37 cellular contexts compared by ENCODE assay signal in genomic region chr9:135482015-135482754, GRCh38. TPM values are rescaled to one million over a fixed set of nuclear protein-coding genes. Genes with fewer than 3 reads are reported as not detected.
DNase-seq lines count a peak whose midpoint lies in the region; ATAC-seq, FAIRE-seq and TF ChIP-seq lines count a peak whose summit lies in the region.
"Had no signal": no experiment of that assay in that cellular context is flagged by ENCODE, and none has a peak within 500 bp of the region (broad histone marks: within the 10 kb centered on the region; RNA-seq: fewer than 3 reads in every experiment).

No MANE protein-coding gene starts in this region.

- no peak for DNase-seq in CD4-positive, alpha-beta T cell
- DNase-seq in HFFc6: no peak
- DNase-seq in H1 (ENCODE audit: low read depth in 1 of 2, low spot score in 2 of 2): no peak
- DNase-seq in neural crest cell (ENCODE audit: low read depth, low spot score): no peak
- DNase-seq in activated CD4-positive, CD25-positive, alpha-beta regulatory T cell (lab: John Stamatoyannopoulos, UW): no peak
- DNase-seq: activated B cell treated with CpG ODN at 0.5 μM for 24 hours; activated CD4-positive, alpha-beta T cell treated with anti-CD3 and anti-CD28 coated beads, Interleukin-2, amount 50 U/mL, for 1 hour; activated gamma-delta T cell; activated T-cell treated with anti-CD3 and anti-CD28 coated beads, Interleukin-2, amount 50 U/mL, for 1 hour; caudate nucleus; DMS153; effector memory CD8-positive, alpha-beta T cell; GM23248; head of caudate nucleus; kidney; left ventricle myocardium superior; NCI-H1092 treated with DMSO at 0.1 percent for 48 hours; NCI-H187 treated with DMSO at 0.1 percent for 48 hours; NCI-H2171; NCI-H510A; ovary; retina; stimulated activated naive CD4-positive, alpha-beta T cell treated with Interleukin-2 at 50 U/mL for 16 hours had no signal

- CTCF ChIA-PET in CD4-positive, alpha-beta T cell (lab: Charles Lee): interaction anchor here (1.0 kb wide), 1 partner anchor 23 kb away, joined by 4 read pairs; no protein-coding TSS in a partner anchor
- CTCF ChIA-PET in H1 (lab: Charles Lee; ENCODE audit: partially characterized antibody): interaction anchor here (0.6 to 2.6 kb wide), 6 partner anchors 9 to 152 kb away, joined by 3 to 13 read pairs (median 4); a partner anchor contains a TSS

- no peak overlapping the region for H3K14ac ChIP-seq in H1 (ENCODE audit: insufficient read length)

- no peak for TF ChIP-seq RAD21 in H1 (IDR thresholded peaks at IDR 0.05 in 1 of 2, conservative IDR thresholded peaks at IDR 0.05 in 1 of 2; ENCODE audit: low read depth in 2 of 2, low read length in 2 of 2)

- H3K4me3 Mint-ChIP-seq in CD4-positive, alpha-beta T cell: peak overlapping the region; percentile 79
- H3K4me3 Mint-ChIP-seq in HFFc6: 0 out of 2 replicates have a peak overlapping the region, but pooled peaks have one; percentile 11
- peak overlapping the region; percentile 86 for H3K4me3 Mint-ChIP-seq in neural crest cell
- H3K4me3 Mint-ChIP-seq: activated B cell treated with CpG ODN at 0.5 μM for 24 hours had no signal

- H4K5ac ChIP-seq in H1 (ENCODE audit: insufficient read length, low read depth, low read length): no peak overlapping the region

- no peak overlapping the region for H2BK15ac ChIP-seq in H1 (ENCODE audit: low read length)

- H2BK12ac ChIP-seq in H1 (ENCODE audit: low read depth, low read length): no peak overlapping the region

- no peak overlapping the region for H2AK5ac ChIP-seq in H1 (ENCODE audit: low read depth, low read length)

- no peak overlapping the region for H3K4ac ChIP-seq in H1 (replicated peaks; ENCODE audit: insufficient read length, low read depth, low read length)

- H3K23me2 ChIP-seq in H1 (ENCODE audit: low read depth, low read length): peaks cover 7% of the 10 kb centered on the region; the same call in 1 of the 2 replicates

- no peaks in the 10 kb centered on the region for H3K9me3 Mint-ChIP-seq in CD4-positive, alpha-beta T cell
- H3K9me3 Mint-ChIP-seq in HFFc6 (no peaks in the 10 kb centered on the region), neural crest cell (no peaks in the 10 kb centered on the region)
- H3K9me3 Mint-ChIP-seq: activated B cell treated with CpG ODN at 0.5 μM for 24 hours; effector memory CD8-positive, alpha-beta T cell had no signal

- no peak overlapping the region for H3K4me3 ChIP-seq in H1 (ENCODE audit: extremely low read depth in 1 of 4, insufficient read depth in 2 of 4, low read depth in 3 of 4, low read length in 4 of 4)
- H3K4me3 ChIP-seq: coronary artery, GM23248, ovary, skin epidermis had no signal

- no peak overlapping the region for H2BK5ac ChIP-seq in H1 (ENCODE audit: low read depth, low read length)

- no peak overlapping the region for H2BK20ac ChIP-seq in H1 (ENCODE audit: low read length)

- H4K20me1 ChIP-seq in H1 (replicated peaks in 1 of 2; ENCODE audit: control insufficient read depth in 1 of 2, insufficient read depth in 2 of 2, low read length in 2 of 2): peaks cover 6 to 10% of the 10 kb centered on the region in 2 experiments

- no peak overlapping the region for H3K27ac Mint-ChIP-seq in CD4-positive, alpha-beta T cell
- H3K27ac Mint-ChIP-seq in HFFc6: no peak overlapping the region
- no peak overlapping the region for H3K27ac Mint-ChIP-seq in neural crest cell (ENCODE audit: unreplicated experiment)
- H3K27ac Mint-ChIP-seq: activated B cell treated with CpG ODN at 0.5 μM for 24 hours; effector memory CD8-positive, alpha-beta T cell had no signal

- peaks cover 4% of the 10 kb centered on the region for H3K79me1 ChIP-seq in H1 (ENCODE audit: low read depth, low read length)

- WGBS in H1 (ENCODE audit: extremely low coverage in 1 of 2, insufficient coverage in 1 of 2, insufficient read length in 1 of 2, insufficient replicate concordance in 2 of 2, low coverage in 1 of 2, low lambda C conversion rate in 2 of 2, missing lambda C conversion rate in 1 of 2), 2 experiments: 88% methylated on average over 8 of the region's 8 CpGs; no CpG with 5 or more reads in 1 of the 2 experiments

- no peak overlapping the region for H3K18ac ChIP-seq in H1 (ENCODE audit: extremely low read depth, low read length)

- H2AFZ ChIP-seq in H1 (ENCODE audit: low read length): no peak overlapping the region
- H2AFZ ChIP-seq: GM23248 had no signal

- no peak overlapping the region for H2BK120ac ChIP-seq in H1 (replicated peaks; ENCODE audit: low read depth, low read length)

- peaks cover 3 to 20% of the 10 kb centered on the region in 2 experiments; a peak in 2 of 4 replicates for H3K79me2 ChIP-seq in H1 (ENCODE audit: control insufficient read depth in 1 of 2, insufficient read depth in 2 of 2, low read length in 2 of 2)

- H3K36me3 Mint-ChIP-seq in CD4-positive, alpha-beta T cell (ENCODE audit: low read depth): no peaks in the 10 kb centered on the region
- H3K36me3 Mint-ChIP-seq in HFFc6 (ENCODE audit: low read depth): peaks cover 5% of the 10 kb centered on the region; the same call in 1 of the 2 replicates
- no peaks in the 10 kb centered on the region for H3K36me3 Mint-ChIP-seq in neural crest cell (ENCODE audit: low read depth)

- no peaks in the 10 kb centered on the region for H3K9me3 ChIP-seq in CD4-positive, alpha-beta T cell (ENCODE audit: control insufficient read depth, low read length)
- no peaks in the 10 kb centered on the region for H3K9me3 ChIP-seq in H1 (ENCODE audit: insufficient read depth in 2 of 2, low read depth in 1 of 2, low read length in 1 of 2)
- H3K9me3 ChIP-seq: ovary had no signal

- TF ChIP-seq EP300 in H1 (IDR thresholded peaks at IDR 0.05; ENCODE audit: borderline replicate concordance in 1 of 2, low read depth in 2 of 2, low read length in 2 of 2): no peak

- no peak overlapping the region for H3K23ac ChIP-seq in H1 (ENCODE audit: insufficient read length)

- H3K27ac ChIP-seq in CD4-positive, alpha-beta T cell (ENCODE audit: low read depth, low read length): no peak overlapping the region
- no peak overlapping the region for H3K27ac ChIP-seq in H1 (ENCODE audit: low read depth, low read length)
- H3K27ac ChIP-seq: coronary artery, GM23248, ovary, skin epidermis had no signal

- H3K36me3 ChIP-seq in H1 (ENCODE audit: control insufficient read depth in 2 of 4, insufficient read depth in 4 of 4, low read length in 3 of 4): peaks cover 14 to 37% (median 34%) of the 10 kb centered on the region in 4 experiments
- H3K36me3 ChIP-seq: ovary had no signal

- peaks cover 46% of the 10 kb centered on the region for H3K27me3 ChIP-seq in CD4-positive, alpha-beta T cell (ENCODE audit: control insufficient read depth, insufficient read depth, low read length)
- no peaks in the 10 kb centered on the region; a peak in 1 of 7 replicates for H3K27me3 ChIP-seq in H1 (replicated peaks in 1 of 4; ENCODE audit: control insufficient read depth in 3 of 4, extremely low read depth in 1 of 4, insufficient read depth in 3 of 4, low read length in 3 of 4)
- H3K27me3 ChIP-seq: ovary had no signal

- no peak overlapping the region; a peak in 2 of 4 replicates for H3K4me2 ChIP-seq in H1 (ENCODE audit: insufficient read depth in 1 of 2, low read depth in 2 of 2, low read length in 2 of 2)

- no peak overlapping the region for H3K56ac ChIP-seq in H1 (replicated peaks; ENCODE audit: insufficient read length, low read depth, low read length)

- H4K91ac ChIP-seq in H1 (replicated peaks; ENCODE audit: insufficient read length, low read length): no peak overlapping the region

- H3K9ac ChIP-seq in H1 (replicated peaks in 1 of 4; ENCODE audit: extremely low read depth in 1 of 4, low read depth in 3 of 4, low read length in 3 of 4): no peak overlapping the region
- H3K9ac ChIP-seq: GM23248 had no signal

- H4K8ac ChIP-seq in H1 (ENCODE audit: extremely low read depth, insufficient read depth, low read length): no peak overlapping the region

- peaks cover 19% of the 10 kb centered on the region for H3K4me1 Mint-ChIP-seq in CD4-positive, alpha-beta T cell (ENCODE audit: low read depth)
- peaks cover 13% of the 10 kb centered on the region for H3K4me1 Mint-ChIP-seq in HFFc6 (ENCODE audit: low read depth)
- H3K4me1 Mint-ChIP-seq in neural crest cell: peaks cover 19% of the 10 kb centered on the region

- intact Hi-C loops in CD4-positive, alpha-beta T cell (cut with DNase I, micrococcal nuclease): no loop called here

- H3K4me1 ChIP-seq in H1 (replicated peaks in 1 of 4; ENCODE audit: control insufficient read depth in 3 of 4, insufficient read depth in 4 of 4, low read length in 3 of 4): peaks cover 0 to 8% (median 3%) of the 10 kb centered on the region in 4 experiments; a peak in 6 of 7 replicates

- FAIRE-seq in H1 (lab: Jason Lieb, UNC): peak; percentile 7
- FAIRE-seq: GM12892, kidney had no signal

- TF ChIP-seq CTCF in CD4-positive, alpha-beta T cell (IDR thresholded peaks at IDR 0.05): no peak
- TF ChIP-seq CTCF in HFFc6 (IDR thresholded peaks at IDR 0.05): no peak
- TF ChIP-seq CTCF in H1 (IDR thresholded peaks at IDR 0.05; ENCODE audit: control extremely low read depth in 1 of 3, insufficient read depth in 1 of 3, low read depth in 1 of 3, low read length in 3 of 3): no peak
- TF ChIP-seq CTCF in neural crest cell (conservative IDR thresholded peaks at IDR 0.05): no peak

- no peak for ATAC-seq in CD4-positive, alpha-beta T cell (ENCODE audit: poor library complexity)
- ATAC-seq in GM19395 (IDR thresholded peaks at IDR 0.05; ENCODE audit: unreplicated experiment) (no peak), GM21423 (IDR thresholded peaks at IDR 0.05; ENCODE audit: unreplicated experiment) (no peak)
- ATAC-seq: effector memory CD8-positive, alpha-beta T cell; esophagus mucosa; left ventricle myocardium superior had no signal

- TF ChIP-seq POLR2A in H1 (IDR thresholded peaks at IDR 0.05; ENCODE audit: control extremely low read depth in 1 of 2, low read depth in 2 of 2, low read length in 2 of 2): no peak

- peaks cover 40% of the 10 kb centered on the region for H3K27me3 Mint-ChIP-seq in CD4-positive, alpha-beta T cell
- H3K27me3 Mint-ChIP-seq in HFFc6 (ENCODE audit: insufficient read depth) (peaks cover 1% of the 10 kb centered on the region; the same call in 1 of the 2 replicates), neural crest cell (ENCODE audit: low read depth) (no peaks in the 10 kb centered on the region)

- POLR2A ChIA-PET in CD4-positive, alpha-beta T cell (lab: Charles Lee): no interaction called here
- POLR2A ChIA-PET in H1 (lab: Charles Lee; ENCODE audit: partially characterized antibody): interaction anchor here (1.4 kb wide), 1 partner anchor 9 kb away, joined by 3 read pairs; no protein-coding TSS in a partner anchor

RNA-seq across cellular contexts. Expression of gene PPP1R26, which starts 2.6 kb away (rescaled TPM):
- total RNA-seq in CD4-positive, alpha-beta T cell: under 1 TPM; 0.27 to 0.47 TPM
- total RNA-seq in HFFc6 (2021; fragmentation: NEBNext Ultra II Directional; extraction: Animal tissue kit (Norgen Biotek cat#: 25700)): 10 to 100 TPM; 10.6 to 14.9 (median 11.0) TPM
- total RNA-seq in H1 (2021; fragmentation: NEBNext Ultra II Directional; extraction: Animal tissue kit (Norgen Biotek cat#: 25700)): 32.7 and 35.9 TPM in 2 replicates
- polyA plus RNA-seq in H1 (2011; rRNA removed): 9.8 and 17.4 TPM in 2 replicates
- polyA plus RNA-seq in H1 (2011; cell fraction: cytosol; rRNA removed): 18.3 TPM
- 33.1 TPM for polyA plus RNA-seq in H1 (2011; cell fraction: nucleus; rRNA removed)
- polyA plus RNA-seq in H1 (2012, experiment 1 of 2): 15.6 to 25.7 TPM (median 25.0 TPM) in 4 replicates
- polyA plus RNA-seq in H1 (2012, experiment 2 of 2): 13.2 TPM
- polyA plus RNA-seq in H1 (2013, experiment 1 of 2): 15.4 TPM
- 14.5 TPM for polyA plus RNA-seq in H1 (2013, experiment 2 of 2)
- polyA minus RNA-seq in H1 (2011; rRNA and poly(A)+ RNA removed): 8.9 and 10.6 TPM in 2 replicates
- 23.6 TPM for polyA minus RNA-seq in H1 (2011; cell fraction: cytosol; rRNA and poly(A)+ RNA removed)
- polyA minus RNA-seq in H1 (2011; cell fraction: nucleus; rRNA and poly(A)+ RNA removed): 12.8 TPM
- 27.5 and 32.4 TPM in 2 replicates for total RNA-seq in neural crest cell

RNA-seq across cellular contexts. Expression of gene MRPS2, which starts 18.3 kb away (rescaled TPM):
- total RNA-seq in CD4-positive, alpha-beta T cell: 10 to 100 TPM; 20.8 to 23.2 TPM
- 10 to 100 TPM; 37.5 to 43.3 (median 38.6) TPM for total RNA-seq in HFFc6 (2021; fragmentation: NEBNext Ultra II Directional; extraction: Animal tissue kit (Norgen Biotek cat#: 25700))
- total RNA-seq in H1 (2021; fragmentation: NEBNext Ultra II Directional; extraction: Animal tissue kit (Norgen Biotek cat#: 25700)): 78.6 and 78.8 TPM in 2 replicates
- 476 and 530 TPM in 2 replicates for polyA plus RNA-seq in H1 (2011; rRNA removed)
- 259 TPM for polyA plus RNA-seq in H1 (2011; cell fraction: cytosol; rRNA removed)
- 320 TPM for polyA plus RNA-seq in H1 (2011; cell fraction: nucleus; rRNA removed)
- 55.2 to 114 TPM (median 111 TPM) in 4 replicates for polyA plus RNA-seq in H1 (2012, experiment 1 of 2)
- 122 TPM for polyA plus RNA-seq in H1 (2012, experiment 2 of 2)
- polyA plus RNA-seq in H1 (2013, experiment 1 of 2): 112 TPM
- polyA plus RNA-seq in H1 (2013, experiment 2 of 2): 119 TPM
- polyA minus RNA-seq in H1 (2011; rRNA and poly(A)+ RNA removed): 161 and 164 TPM in 2 replicates
- 116 TPM for polyA minus RNA-seq in H1 (2011; cell fraction: cytosol; rRNA and poly(A)+ RNA removed)
- 86.0 TPM for polyA minus RNA-seq in H1 (2011; cell fraction: nucleus; rRNA and poly(A)+ RNA removed)
- total RNA-seq in neural crest cell: 59.8 and 60.6 TPM in 2 replicates

RNA-seq across cellular contexts. Expression of gene LCN1, which starts 39.1 kb away (rescaled TPM):
- total RNA-seq in CD4-positive, alpha-beta T cell: not detected
- total RNA-seq in HFFc6 (2021; fragmentation: NEBNext Ultra II Directional; extraction: Animal tissue kit (Norgen Biotek cat#: 25700)): under 1 TPM in 2 of 6 experiments, not detected in 4; 0.28 to 0.46 TPM
- total RNA-seq in H1 (2021; fragmentation: NEBNext Ultra II Directional; extraction: Animal tissue kit (Norgen Biotek cat#: 25700)): not detected in 2 replicates
- polyA plus RNA-seq in H1 (2011; rRNA removed): not detected in 2 replicates
- not detected for polyA plus RNA-seq in H1 (2011; cell fraction: cytosol; rRNA removed)
- polyA plus RNA-seq in H1 (2011; cell fraction: nucleus; rRNA removed): not detected
- 0.24 TPM in 1 of 4 replicates, not detected in the others for polyA plus RNA-seq in H1 (2012, experiment 1 of 2)
- not detected for polyA plus RNA-seq in H1 (2012, experiment 2 of 2)
- 0.20 TPM for polyA plus RNA-seq in H1 (2013, experiment 1 of 2)
- polyA plus RNA-seq in H1 (2013, experiment 2 of 2): not detected
- not detected in 2 replicates for polyA minus RNA-seq in H1 (2011; rRNA and poly(A)+ RNA removed)
- not detected for polyA minus RNA-seq in H1 (2011; cell fraction: cytosol; rRNA and poly(A)+ RNA removed)
- polyA minus RNA-seq in H1 (2011; cell fraction: nucleus; rRNA and poly(A)+ RNA removed): not detected
- total RNA-seq in neural crest cell: not detected in 2 replicates
- total RNA-seq: A673, activated B cell treated with CpG ODN at 0.5 μM for 24 hours, esophagus mucosa, fibroblast of villous mesenchyme, GM23248, HT-29, kidney, left ventricle myocardium superior, myocyte, RPMI7951, SK-MEL-5, temporal lobe, urinary bladder had no signal
- polyA plus RNA-seq: GM23248, ovary, urinary bladder had no signal

Comparison
In these comparisons a context has a peak if more than half of its experiments do, and no peak if none do; other contexts are left out.
1. H3K4me3 Mint-ChIP-seq: peak in every context shown above with its lines; median percentile 86 in neural crest cell; 79 in CD4-positive, alpha-beta T cell; 11 in HFFc6.
2. RNA of gene PPP1R26, which starts 2.6 kb away (total RNA-seq): 32.7 to 35.9 TPM in H1, 27.5 to 32.4 TPM in neural crest cell and 10.6 to 14.9 TPM in HFFc6; 0.27 to 0.47 TPM in CD4-positive, alpha-beta T cell; every median in the first group is over 4 times any median in the second.